Comparison of ENCODE assay signal across 44 cellular contexts in the genomic region with DNA sequence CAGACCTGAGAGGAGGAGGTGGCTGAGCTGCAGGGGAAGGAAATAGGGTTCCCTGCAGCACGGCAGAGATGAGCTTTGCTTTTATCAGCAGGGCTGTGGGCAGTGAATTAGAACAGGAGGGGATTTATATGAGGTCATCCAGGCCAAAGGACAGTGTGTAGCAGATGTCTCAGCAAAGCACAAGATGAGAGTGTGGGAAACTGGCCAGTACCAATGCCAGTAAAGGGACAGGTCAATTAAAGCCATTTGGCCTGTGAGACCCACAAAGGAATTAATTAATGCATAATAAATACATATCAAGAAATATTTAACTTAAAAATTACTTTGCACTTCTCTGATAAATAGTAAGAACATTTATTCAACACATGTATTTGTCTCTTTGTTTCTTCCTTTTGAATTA. TPM values are rescaled to one million over a fixed set of nuclear protein-coding genes. Genes with fewer than 3 reads are reported as not detected.
"Had no signal": no experiment of that assay in that cellular context is flagged by ENCODE, and none has a peak within 500 bp of the region (broad histone marks: within the 10 kb centered on the region; RNA-seq: fewer than 3 reads in every experiment).

A gene with protein sequence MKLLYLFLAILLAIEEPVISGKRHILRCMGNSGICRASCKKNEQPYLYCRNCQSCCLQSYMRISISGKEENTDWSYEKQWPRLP (minus strand): TSS at position 101 of the 400 bp plus-strand sequence. CDS start 107 bp downstream, outside the sequence.

- H3K27me3 ChIP-seq: adrenal gland, ascending aorta, body of pancreas, brain microvascular endothelial cell, cardiac muscle cell had no signal

- H3K36me3 ChIP-seq: adrenal gland, ascending aorta, brain microvascular endothelial cell, breast epithelium, cardiac muscle cell had no signal

- H3K4me3 ChIP-seq: adrenal gland, ascending aorta, body of pancreas, breast epithelium, cardiac muscle cell had no signal

- H3K27ac ChIP-seq: adrenal gland, ascending aorta, body of pancreas, brain microvascular endothelial cell, breast epithelium, cardiac muscle cell had no signal

- H3K27ac Mint-ChIP-seq: activated naive CD4-positive, alpha-beta T cell treated with anti-CD3 and anti-CD28 coated beads for 36 hours; activated naive CD4-positive, alpha-beta T cell treated with anti-CD3 and anti-CD28 coated beads, Interleukin-2, amount 10 ng/mL, durations not matched to agents 7 days and 5 days; activated naive CD4-positive, alpha-beta T cell treated with anti-CD3 and anti-CD28 coated beads, Interleukin-2, amount 50 U/mL, for 24 hours; activated naive CD4-positive, alpha-beta T cell treated with anti-CD3 and anti-CD28 coated beads, Interleukin-2, amount 50 U/mL, for 72 hours; activated naive CD8-positive, alpha-beta T cell; activated naive CD8-positive, alpha-beta T cell treated with anti-CD3 and anti-CD28 coated beads for 36 hours; activated naive CD8-positive, alpha-beta T cell treated with anti-CD3 and anti-CD28 coated beads, Interleukin-2, amount 10 ng/mL, durations not matched to agents 7 days and 5 days; activated naive CD8-positive, alpha-beta T cell treated with anti-CD3 and anti-CD28 coated beads, Interleukin-2, amount 50 U/mL, for 24 hours; activated T-cell treated with anti-CD3 and anti-CD28 coated beads, Interleukin-2, amount 50 U/mL, for 24 hours; activated T-cell treated with anti-CD3 and anti-CD28 coated beads, Interleukin-2, amount 50 U/mL, for 72 hours; activated T-helper 1 cell treated with anti-CD3 and anti-CD28 coated beads, Interleukin-12 subunit alpha, Interleukin-12 subunit beta, Interleukin-2, Interleukin-4 antibody, amounts not matched to agents 30 ng/mL and 10 ng/mL and 1 ng/mL, durations not matched to agents 14 hours and 24 hours and 36 hours; activated T-helper 17 cell treated with anti-CD3 and anti-CD28 coated beads, Interleukin-2, amount 50 U/mL, for 72 hours; activated T-helper 2 cell treated with anti-CD3 and anti-CD28 coated beads, Interferon-gamma antibody, Interleukin-2, Interleukin-4, amounts not matched to agents 10 μg/mL and 5 μg/mL and 100 μg/mL, durations not matched to agents 14 hours and 24 hours and 36 hours; brain had no signal

- H3K4me3 Mint-ChIP-seq: activated naive CD4-positive, alpha-beta T cell treated with anti-CD3 and anti-CD28 coated beads for 36 hours; activated naive CD4-positive, alpha-beta T cell treated with anti-CD3 and anti-CD28 coated beads, Interleukin-2, amount 10 ng/mL, durations not matched to agents 7 days and 5 days; activated naive CD4-positive, alpha-beta T cell treated with anti-CD3 and anti-CD28 coated beads, Interleukin-2, amount 50 U/mL, for 24 hours; activated naive CD8-positive, alpha-beta T cell; activated naive CD8-positive, alpha-beta T cell treated with anti-CD3 and anti-CD28 coated beads for 36 hours; activated naive CD8-positive, alpha-beta T cell treated with anti-CD3 and anti-CD28 coated beads, Interleukin-2, amount 10 ng/mL, durations not matched to agents 7 days and 5 days; activated naive CD8-positive, alpha-beta T cell treated with anti-CD3 and anti-CD28 coated beads, Interleukin-2, amount 50 U/mL, for 24 hours; activated T-cell treated with anti-CD3 and anti-CD28 coated beads, Interleukin-2, amount 50 U/mL, for 24 hours; activated T-cell treated with anti-CD3 and anti-CD28 coated beads, Interleukin-2, amount 50 U/mL, for 4 hours; activated T-cell treated with anti-CD3 and anti-CD28 coated beads, Interleukin-2, amount 50 U/mL, for 72 hours; activated T-helper 1 cell treated with anti-CD3 and anti-CD28 coated beads, Interleukin-12 subunit alpha, Interleukin-12 subunit beta, Interleukin-2, Interleukin-4 antibody, amounts not matched to agents 30 ng/mL and 10 ng/mL and 1 ng/mL, durations not matched to agents 14 hours and 24 hours and 36 hours; activated T-helper 17 cell treated with anti-CD3 and anti-CD28 coated beads, Interleukin-2, amount 50 U/mL, for 72 hours; brain; central memory CD8-positive, alpha-beta T cell had no signal

- H3K36me3 Mint-ChIP-seq: activated naive CD4-positive, alpha-beta T cell treated with anti-CD3 and anti-CD28 coated beads, Interleukin-2, amount 10 ng/mL, durations not matched to agents 7 days and 5 days; activated naive CD4-positive, alpha-beta T cell treated with anti-CD3 and anti-CD28 coated beads, Interleukin-2, amount 50 U/mL, for 24 hours; activated naive CD4-positive, alpha-beta T cell treated with anti-CD3 and anti-CD28 coated beads, Interleukin-2, amount 50 U/mL, for 72 hours; activated naive CD8-positive, alpha-beta T cell; activated naive CD8-positive, alpha-beta T cell treated with anti-CD3 and anti-CD28 coated beads for 36 hours; activated naive CD8-positive, alpha-beta T cell treated with anti-CD3 and anti-CD28 coated beads, Interleukin-2, amount 10 ng/mL, durations not matched to agents 7 days and 5 days; brain had no signal

- H3K4me1 Mint-ChIP-seq: activated naive CD4-positive, alpha-beta T cell treated with anti-CD3 and anti-CD28 coated beads, Interleukin-2, amount 10 ng/mL, durations not matched to agents 7 days and 5 days; activated naive CD4-positive, alpha-beta T cell treated with anti-CD3 and anti-CD28 coated beads, Interleukin-2, amount 50 U/mL, for 24 hours; activated naive CD8-positive, alpha-beta T cell treated with anti-CD3 and anti-CD28 coated beads for 36 hours; activated naive CD8-positive, alpha-beta T cell treated with anti-CD3 and anti-CD28 coated beads, Interleukin-2, amount 10 ng/mL, durations not matched to agents 7 days and 5 days; activated naive CD8-positive, alpha-beta T cell treated with anti-CD3 and anti-CD28 coated beads, Interleukin-2, amount 50 U/mL, for 24 hours; activated T-helper 17 cell treated with anti-CD3 and anti-CD28 coated beads, Interleukin-2, amount 50 U/mL, for 72 hours; brain; central memory CD8-positive, alpha-beta T cell had no signal

- ATAC-seq: activated naive CD4-positive, alpha-beta T cell treated with anti-CD3 and anti-CD28 coated beads, Interleukin-2, amount 50 U/mL, for 72 hours; activated naive CD8-positive, alpha-beta T cell treated with anti-CD3 and anti-CD28 coated beads, Interleukin-2, amount 50 U/mL, for 24 hours; activated T-cell treated with anti-CD3 and anti-CD28 coated beads, Interleukin-2, amount 50 U/mL, for 4 hours; activated T-cell treated with anti-CD3 and anti-CD28 coated beads, Interleukin-2, amount 50 U/mL, for 72 hours; activated T-helper 17 cell treated with anti-CD3 and anti-CD28 coated beads, Interleukin-2, amount 50 U/mL, for 72 hours; body of pancreas had no signal

- DNase-seq: activated effector memory CD4-positive, alpha-beta T cell treated with anti-CD3 and anti-CD28 coated beads, Interleukin-2, amount 50 U/mL, for 16 hours; activated effector memory CD4-positive, alpha-beta T cell treated with Interleukin-2 at 50 U/mL for 16 hours; activated gamma-delta T cell; activated gamma-delta T cell treated with Interleukin-2 at 50 U/mL for 16 hours; activated naive CD4-positive, alpha-beta T cell; activated naive CD4-positive, alpha-beta T cell treated with anti-CD3 and anti-CD28 coated beads for 36 hours; activated naive CD4-positive, alpha-beta T cell treated with anti-CD3 and anti-CD28 coated beads, Interleukin-2, amount 10 ng/mL, durations not matched to agents 7 days and 5 days; activated naive CD4-positive, alpha-beta T cell treated with anti-CD3 and anti-CD28 coated beads, Interleukin-2, amount 50 U/mL, for 16 hours; activated naive CD4-positive, alpha-beta T cell treated with Interleukin-2 at 50 U/mL for 16 hours; activated naive CD8-positive, alpha-beta T cell treated with anti-CD3 and anti-CD28 coated beads for 36 hours; activated naive CD8-positive, alpha-beta T cell treated with anti-CD3 and anti-CD28 coated beads, Interleukin-2, amount 10 ng/mL, durations not matched to agents 7 days and 5 days; activated naive CD8-positive, alpha-beta T cell treated with anti-CD3 and anti-CD28 coated beads, Interleukin-2, amount 50 U/mL, for 24 hours; activated T-cell treated with anti-CD3 and anti-CD28 coated beads, Interleukin-2, amount 50 U/mL, for 1 hour; activated T-cell treated with anti-CD3 and anti-CD28 coated beads, Interleukin-2, amount 50 U/mL, for 24 hours; activated T-cell treated with anti-CD3 and anti-CD28 coated beads, Interleukin-2, amount 50 U/mL, for 4 hours; activated T-cell treated with anti-CD3 and anti-CD28 coated beads, Interleukin-2, amount 50 U/mL, for 48 hours; activated T-cell treated with anti-CD3 and anti-CD28 coated beads, Interleukin-2, amount 50 U/mL, for 72 hours; adrenal gland; amniotic stem cell; amygdala; anterior cingulate cortex; aorta; body of pancreas; brain microvascular endothelial cell; caudate nucleus; central memory CD4-positive, alpha-beta T cell; cerebellar nuclear complex had no signal

- H3K4me1 ChIP-seq: adrenal gland, ascending aorta, body of pancreas, breast epithelium had no signal

- H3K9me3 ChIP-seq: adrenal gland, ascending aorta, body of pancreas, breast epithelium had no signal

- H3K9me3 Mint-ChIP-seq: activated naive CD4-positive, alpha-beta T cell treated with anti-CD3 and anti-CD28 coated beads for 36 hours; activated naive CD4-positive, alpha-beta T cell treated with anti-CD3 and anti-CD28 coated beads, Interleukin-2, amount 10 ng/mL, durations not matched to agents 7 days and 5 days; activated naive CD4-positive, alpha-beta T cell treated with anti-CD3 and anti-CD28 coated beads, Interleukin-2, amount 50 U/mL, for 24 hours; activated naive CD4-positive, alpha-beta T cell treated with anti-CD3 and anti-CD28 coated beads, Interleukin-2, amount 50 U/mL, for 72 hours; activated naive CD8-positive, alpha-beta T cell treated with anti-CD3 and anti-CD28 coated beads for 36 hours; activated naive CD8-positive, alpha-beta T cell treated with anti-CD3 and anti-CD28 coated beads, Interleukin-2, amount 10 ng/mL, durations not matched to agents 7 days and 5 days; activated naive CD8-positive, alpha-beta T cell treated with anti-CD3 and anti-CD28 coated beads, Interleukin-2, amount 50 U/mL, for 24 hours; activated T-cell treated with anti-CD3 and anti-CD28 coated beads, Interleukin-2, amount 50 U/mL, for 24 hours; activated T-cell treated with anti-CD3 and anti-CD28 coated beads, Interleukin-2, amount 50 U/mL, for 4 hours; activated T-cell treated with anti-CD3 and anti-CD28 coated beads, Interleukin-2, amount 50 U/mL, for 72 hours; activated T-helper 1 cell treated with anti-CD3 and anti-CD28 coated beads, Interleukin-12 subunit alpha, Interleukin-12 subunit beta, Interleukin-2, Interleukin-4 antibody, amounts not matched to agents 30 ng/mL and 10 ng/mL and 1 ng/mL, durations not matched to agents 14 hours and 24 hours and 36 hours; activated T-helper 17 cell treated with anti-CD3 and anti-CD28 coated beads, Interleukin-2, amount 50 U/mL, for 72 hours; activated T-helper 2 cell treated with anti-CD3 and anti-CD28 coated beads, Interferon-gamma antibody, Interleukin-2, Interleukin-4, amounts not matched to agents 10 μg/mL and 5 μg/mL and 100 μg/mL, durations not matched to agents 14 hours and 24 hours and 36 hours; central memory CD8-positive, alpha-beta T cell had no signal

RNA-seq across cellular contexts. Expression of the gene that starts here (rescaled TPM):
- total RNA-seq: activated naive CD4-positive, alpha-beta T cell treated with anti-CD3 and anti-CD28 coated beads for 36 hours; activated naive CD4-positive, alpha-beta T cell treated with anti-CD3 and anti-CD28 coated beads, Interleukin-2, amount 50 U/mL, for 72 hours; activated naive CD8-positive, alpha-beta T cell treated with anti-CD3 and anti-CD28 coated beads for 36 hours; activated naive CD8-positive, alpha-beta T cell treated with anti-CD3 and anti-CD28 coated beads, Interleukin-2, amount 10 ng/mL, durations not matched to agents 7 days and 5 days; activated T-cell treated with anti-CD3 and anti-CD28 coated beads, Interleukin-2, amount 50 U/mL, for 4 hours; activated T-cell treated with anti-CD3 and anti-CD28 coated beads, Interleukin-2, amount 50 U/mL, for 72 hours; activated T-helper 1 cell treated with anti-CD3 and anti-CD28 coated beads, Interleukin-12 subunit alpha, Interleukin-12 subunit beta, Interleukin-2, Interleukin-4 antibody, amounts not matched to agents 30 ng/mL and 10 ng/mL and 1 ng/mL, durations not matched to agents 14 hours and 24 hours and 36 hours; activated T-helper 17 cell treated with anti-CD3 and anti-CD28 coated beads, Interleukin-2, amount 50 U/mL, for 72 hours; activated T-helper 2 cell treated with anti-CD3 and anti-CD28 coated beads, Interferon-gamma antibody, Interleukin-2, Interleukin-4, amounts not matched to agents 10 μg/mL and 5 μg/mL and 100 μg/mL, durations not matched to agents 14 hours and 24 hours and 36 hours; adrenal gland; aorta; ascending aorta; astrocyte; body of pancreas; breast epithelium; bronchial epithelial cell; cardiac muscle cell; cardiac septum; cerebellum; chondrocyte had no signal
- polyA plus RNA-seq: adipose tissue, adrenal gland, aorta, cardiac muscle cell had no signal
